Comparison of ENCODE assay signal across 17 cellular contexts in genomic region chr18:70028734-70029133, GRCh38.
DNase-seq lines count a peak whose midpoint lies in the region; ATAC-seq and TF ChIP-seq lines count a peak whose summit lies in the region.
"Had no signal": no experiment of that assay in that cellular context is flagged by ENCODE, and none has a peak within 500 bp of the region (broad histone marks: within the 10 kb centered on the region; RNA-seq: fewer than 3 reads in every experiment).

No MANE protein-coding gene starts in this region.

- H3K9me3 Mint-ChIP-seq in CD14-positive monocyte, result peaks cover 0 to 2% (median 0%) of the 10 kb centered on the region in 7 donors

- no peak for TF ChIP-seq POLR2A in upper lobe of left lung (IDR thresholded peaks at IDR 0.05)

- no peaks in the 10 kb centered on the region for H3K4me1 Mint-ChIP-seq in CD14-positive monocyte

- intact Hi-C loops in CD14-positive monocyte (cut with micrococcal nuclease), result no loop called here

- peaks cover 43 to 47% of the 10 kb centered on the region in 2 donors for H3K36me3 Mint-ChIP-seq in CD14-positive monocyte

- ATAC-seq in GM19043 (IDR thresholded peaks at IDR 0.05; ENCODE audit: low read depth, unreplicated experiment) (peak; percentile 78), GM21825 (IDR thresholded peaks at IDR 0.05; ENCODE audit: unreplicated experiment) (peak; percentile 74), HG03097 (IDR thresholded peaks at IDR 0.05; ENCODE audit: low FRiP score, unreplicated experiment) (peak; percentile 70), upper lobe of left lung (ENCODE audit: low FRiP score in 2 of 2) (no peak)

- TF ChIP-seq EP300 in upper lobe of left lung (IDR thresholded peaks at IDR 0.05), result no peak

- DNase-seq in left kidney (ENCODE audit: low read depth, low spot score) (peak; percentile 21), NCI-H748 treated with DMSO at 0.1 percent for 48 hours (lab: John Stamatoyannopoulos, UW) (no peak), CD14-positive monocyte (ENCODE audit: low spot score) (no peak), upper lobe of left lung (no peak), superior temporal gyrus (ENCODE audit: extremely low spot score) (no peak)
- DNase-seq: adrenal gland; esophagus squamous epithelium; GM23248; NCI-H1092 treated with DMSO at 0.1 percent for 48 hours; NK-92 treated with Interleukin-12 subunit alpha and Interleukin-12 subunit beta, amount 100 ng/mL, for 24 hours; thyroid gland had no signal

- no peak overlapping the region for H3K4me3 ChIP-seq in upper lobe of left lung
- H3K4me3 ChIP-seq: adrenal gland, esophagus squamous epithelium, GM23248, lung, skin epidermis, thyroid gland had no signal

- H3K27me3 Mint-ChIP-seq in CD14-positive monocyte (ENCODE audit: low read depth in 3 of 3), result no peaks in the 10 kb centered on the region

- WGBS in upper lobe of left lung, 2 donors, result 94 to 97% methylated on average over 3 of the region's 3 CpGs

- no peak for TF ChIP-seq CTCF in CD14-positive monocyte (IDR thresholded peaks at IDR 0.05)
- TF ChIP-seq CTCF in upper lobe of left lung (IDR thresholded peaks at IDR 0.05), result no peak

- H3K27me3 ChIP-seq in upper lobe of left lung, result no peaks in the 10 kb centered on the region
- H3K27me3 ChIP-seq: adrenal gland, esophagus squamous epithelium, neutrophil, thyroid gland had no signal

- no peak overlapping the region for H3K27ac Mint-ChIP-seq in CD14-positive monocyte

- H3K36me3 ChIP-seq in upper lobe of left lung, result peaks cover 0 to 13% (median 3%) of the 10 kb centered on the region in 4 donors
- H3K36me3 ChIP-seq: adrenal gland, thyroid gland had no signal

- H3K4me1 ChIP-seq in upper lobe of left lung, result no peaks in the 10 kb centered on the region
- H3K4me1 ChIP-seq: adrenal gland, esophagus squamous epithelium had no signal

- no peak overlapping the region for H3K27ac ChIP-seq in upper lobe of left lung
- H3K27ac ChIP-seq: adrenal gland, esophagus squamous epithelium, GM23248, neutrophil, skin epidermis, thyroid gland had no signal

- no peak overlapping the region for H3K4me3 Mint-ChIP-seq in CD14-positive monocyte

- no peaks in the 10 kb centered on the region for H3K9me3 ChIP-seq in upper lobe of left lung
- H3K9me3 ChIP-seq: adrenal gland, esophagus squamous epithelium, neutrophil, thyroid gland had no signal

Comparison
In these comparisons a context has a peak if more than half of its experiments do, and no peak if none do; other contexts are left out.
1. ATAC-seq: peak in GM19043 (single experiment), GM21825 (single experiment) and HG03097 (single experiment); none in upper lobe of left lung (0 of 2).